13 cellular contexts compared by ENCODE assay signal in the genomic region with DNA sequence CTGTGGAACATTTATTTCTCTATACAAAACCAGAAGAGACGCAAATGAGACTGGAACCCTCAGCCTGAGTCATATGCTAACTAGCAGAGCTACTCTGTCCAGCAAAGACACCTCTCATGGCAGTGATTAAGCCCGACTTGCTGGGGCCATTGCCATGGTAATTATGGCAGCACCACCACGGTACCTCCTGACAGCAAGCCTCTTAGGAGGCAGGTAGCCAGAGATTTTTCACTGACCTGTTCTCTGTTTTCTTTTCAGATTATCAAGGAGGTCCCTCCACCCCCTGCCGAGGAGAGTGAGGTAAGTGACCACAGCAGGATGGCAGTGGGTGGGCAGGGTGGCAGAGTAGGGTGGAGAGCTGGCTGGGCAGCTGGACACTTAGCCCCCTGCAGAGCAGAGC.
DNase-seq lines count a peak whose midpoint lies in the region; ATAC-seq, FAIRE-seq and TF ChIP-seq lines count a peak whose summit lies in the region.
"Had no signal": no experiment of that assay in that cellular context is flagged by ENCODE, and none has a peak within 500 bp of the region (broad histone marks: within the 10 kb centered on the region; RNA-seq: fewer than 3 reads in every experiment).

No MANE protein-coding gene starts in this region.

- no peak overlapping the region for H3K27ac ChIP-seq in H1 (ENCODE audit: low read depth, low read length)
- peak overlapping the region; percentile 73 to 97 for H3K27ac ChIP-seq in thoracic aorta
- H3K27ac ChIP-seq in mesendoderm (ENCODE audit: low read depth, low read length), result no peak overlapping the region
- H3K27ac ChIP-seq: HL-60 had no signal

- H4K91ac ChIP-seq in H1 (replicated peaks; ENCODE audit: insufficient read length, low read length), result no peak overlapping the region

- H3K18ac ChIP-seq in H1 (ENCODE audit: extremely low read depth, low read length) (no peak overlapping the region), mesendoderm (ENCODE audit: low read length) (no peak overlapping the region)

- no peak overlapping the region for H3K9ac ChIP-seq in H1 (replicated peaks in 1 of 4; ENCODE audit: extremely low read depth in 1 of 4, low read depth in 3 of 4, low read length in 3 of 4)
- H3K9ac ChIP-seq in mesendoderm (ENCODE audit: low read length), result no peak overlapping the region

- H3K9me3 ChIP-seq in H1 (ENCODE audit: insufficient read depth in 2 of 2, low read depth in 1 of 2, low read length in 1 of 2), result no peaks in the 10 kb centered on the region
- H3K9me3 ChIP-seq in thoracic aorta, result no peaks in the 10 kb centered on the region
- H3K9me3 ChIP-seq: upper lobe of left lung had no signal

- CTCF ChIA-PET in activated CD4-positive, alpha-beta T cell treated with anti-CD3 and anti-CD28 coated beads for 36 hours (lab: Charles Lee), result no interaction called here
- CTCF ChIA-PET in H1 (lab: Charles Lee; ENCODE audit: partially characterized antibody), result interaction anchor here (0.9 to 1.0 kb wide), 2 partner anchors 10 to 137 kb away, joined by 3 read pairs; no protein-coding TSS in a partner anchor

- H3K36me3 Mint-ChIP-seq in activated CD4-positive, alpha-beta T cell treated with anti-CD3 and anti-CD28 coated beads for 36 hours (ENCODE audit: low read depth), result no peaks in the 10 kb centered on the region

- H3K23ac ChIP-seq in H1 (ENCODE audit: insufficient read length), result no peak overlapping the region
- H3K23ac ChIP-seq in mesendoderm (ENCODE audit: low read length), result no peak overlapping the region

- no peaks in the 10 kb centered on the region for H3K23me2 ChIP-seq in H1 (ENCODE audit: low read depth, low read length)

- 0 out of 2 replicates have a peak overlapping the region, but pooled peaks have one; percentile 8 for H2BK5ac ChIP-seq in H1 (ENCODE audit: low read depth, low read length)
- no peak overlapping the region for H2BK5ac ChIP-seq in mesendoderm (ENCODE audit: low read length)

- H3K36me3 ChIP-seq in H1 (ENCODE audit: control insufficient read depth in 2 of 4, insufficient read depth in 4 of 4, low read length in 3 of 4) (no peaks in the 10 kb centered on the region), thoracic aorta (no peaks in the 10 kb centered on the region), mesendoderm (ENCODE audit: control insufficient read depth, insufficient read depth, low read length) (no peaks in the 10 kb centered on the region)
- H3K36me3 ChIP-seq: upper lobe of left lung had no signal

- H3K56ac ChIP-seq in H1 (replicated peaks; ENCODE audit: insufficient read length, low read depth, low read length) (no peak overlapping the region), mesendoderm (ENCODE audit: low read length) (no peak overlapping the region)

- H3K27ac Mint-ChIP-seq in activated CD4-positive, alpha-beta T cell treated with anti-CD3 and anti-CD28 coated beads for 36 hours, result no peak overlapping the region

- H4K5ac ChIP-seq in H1 (ENCODE audit: insufficient read length, low read depth, low read length) (no peak overlapping the region), mesendoderm (ENCODE audit: low read length) (no peak overlapping the region)

- H3K4me2 ChIP-seq in H1 (ENCODE audit: insufficient read depth in 1 of 2, low read depth in 2 of 2, low read length in 2 of 2), result no peak overlapping the region
- H3K4me2 ChIP-seq in mesendoderm (ENCODE audit: low read length), result no peak overlapping the region

- no peak for TF ChIP-seq RAD21 in H1 (IDR thresholded peaks at IDR 0.05 in 1 of 2, conservative IDR thresholded peaks at IDR 0.05 in 1 of 2; ENCODE audit: low read depth in 2 of 2, low read length in 2 of 2)

- no peak for DNase-seq in activated CD4-positive, alpha-beta T cell treated with anti-CD3 and anti-CD28 coated beads for 36 hours
- DNase-seq in activated CD4-positive, alpha-beta T cell treated with anti-CD3 and anti-CD28 coated beads, Interleukin-2, amount 50 U/mL, for 4 hours, result no peak
- DNase-seq in M059J (ENCODE audit: low read depth), result peak; percentile 93
- no peak for DNase-seq in H1 (ENCODE audit: low read depth in 1 of 2, low spot score in 2 of 2)
- no peak for DNase-seq in thoracic aorta (ENCODE audit: low spot score)
- DNase-seq in mesendoderm, result no peak
- DNase-seq in anterior cingulate cortex (lab: John Stamatoyannopoulos, UW), result no peak
- DNase-seq: cerebellar nuclear complex, DND-41, NCI-H510A treated with DMSO at 0.1 percent for 48 hours, upper lobe of left lung had no signal

- no peaks in the 10 kb centered on the region for H3K27me3 ChIP-seq in H1 (replicated peaks in 1 of 4; ENCODE audit: control insufficient read depth in 3 of 4, extremely low read depth in 1 of 4, insufficient read depth in 3 of 4, low read length in 3 of 4)
- H3K27me3 ChIP-seq in thoracic aorta (replicated peaks; ENCODE audit: insufficient read depth), result no peaks in the 10 kb centered on the region
- no peaks in the 10 kb centered on the region for H3K27me3 ChIP-seq in mesendoderm (ENCODE audit: insufficient read depth, low read length, poor library complexity)
- H3K27me3 ChIP-seq: upper lobe of left lung had no signal

- no peaks in the 10 kb centered on the region for H3K9me3 Mint-ChIP-seq in activated CD4-positive, alpha-beta T cell treated with anti-CD3 and anti-CD28 coated beads for 36 hours (ENCODE audit: low read depth)

- no peak for FAIRE-seq in H1 (lab: Jason Lieb, UNC)

- H3K4ac ChIP-seq in H1 (replicated peaks; ENCODE audit: insufficient read length, low read depth, low read length), result no peak overlapping the region
- H3K4ac ChIP-seq in mesendoderm (ENCODE audit: low read depth, low read length), result no peak overlapping the region

- H2BK20ac ChIP-seq in H1 (ENCODE audit: low read length), result no peak overlapping the region

- no peak overlapping the region for H3K14ac ChIP-seq in H1 (ENCODE audit: insufficient read length)

- no peak for TF ChIP-seq EP300 in H1 (IDR thresholded peaks at IDR 0.05; ENCODE audit: borderline replicate concordance in 1 of 2, low read depth in 2 of 2, low read length in 2 of 2)

- H3K4me3 Mint-ChIP-seq in activated CD4-positive, alpha-beta T cell treated with anti-CD3 and anti-CD28 coated beads for 36 hours, result no peak overlapping the region

- intact Hi-C loops in activated CD4-positive, alpha-beta T cell treated with anti-CD3 and anti-CD28 coated beads for 36 hours (cut with DNase I, micrococcal nuclease), result no loop called here

- no peaks in the 10 kb centered on the region for H3K4me1 Mint-ChIP-seq in activated CD4-positive, alpha-beta T cell treated with anti-CD3 and anti-CD28 coated beads for 36 hours

- no peak overlapping the region for H2AFZ ChIP-seq in H1 (ENCODE audit: low read length)

- H3K4me3 ChIP-seq in H1 (ENCODE audit: extremely low read depth in 1 of 4, insufficient read depth in 2 of 4, low read depth in 3 of 4, low read length in 4 of 4) (no peak overlapping the region), thoracic aorta (no peak overlapping the region), mesendoderm (ENCODE audit: low read length) (no peak overlapping the region)
- H3K4me3 ChIP-seq: upper lobe of left lung had no signal

- H4K20me1 ChIP-seq in H1 (replicated peaks in 1 of 2; ENCODE audit: control insufficient read depth in 1 of 2, insufficient read depth in 2 of 2, low read length in 2 of 2), result no peaks in the 10 kb centered on the region

- peak; percentile 23 for ATAC-seq in activated CD4-positive, alpha-beta T cell treated with anti-CD3 and anti-CD28 coated beads for 36 hours
- no peak for ATAC-seq in thoracic aorta (ENCODE audit: insufficient number of reproducible peaks, low FRiP score, low read depth)
- ATAC-seq in HG03565 (IDR thresholded peaks at IDR 0.05; ENCODE audit: unreplicated experiment), result no peak

- H3K4me1 ChIP-seq in H1 (replicated peaks in 1 of 4; ENCODE audit: control insufficient read depth in 3 of 4, insufficient read depth in 4 of 4, low read length in 3 of 4) (no peaks in the 10 kb centered on the region; a peak in 1 of 7 replicates), thoracic aorta (ENCODE audit: control insufficient read depth in 1 of 2, low read depth in 2 of 2) (peaks cover 78 to 100% of the 10 kb centered on the region in 2 donors), mesendoderm (ENCODE audit: control insufficient read depth, low read depth, low read length) (no peaks in the 10 kb centered on the region)

- H3K79me2 ChIP-seq in H1 (ENCODE audit: control insufficient read depth in 1 of 2, insufficient read depth in 2 of 2, low read length in 2 of 2), result no peaks in the 10 kb centered on the region
- no peaks in the 10 kb centered on the region for H3K79me2 ChIP-seq in mesendoderm (ENCODE audit: control insufficient read depth, insufficient read depth, low read length)

- H2BK12ac ChIP-seq in H1 (ENCODE audit: low read depth, low read length), result no peak overlapping the region

- H3K79me1 ChIP-seq in H1 (ENCODE audit: low read depth, low read length) (no peaks in the 10 kb centered on the region), mesendoderm (ENCODE audit: low read length) (no peaks in the 10 kb centered on the region)

- H2BK15ac ChIP-seq in H1 (ENCODE audit: low read length), result no peak overlapping the region
- H2BK15ac ChIP-seq in mesendoderm (replicated peaks; ENCODE audit: low read depth), result no peak overlapping the region

- no peak for TF ChIP-seq POLR2A in H1 (IDR thresholded peaks at IDR 0.05; ENCODE audit: control extremely low read depth in 1 of 2, low read depth in 2 of 2, low read length in 2 of 2)

- TF ChIP-seq CTCF in H1 (IDR thresholded peaks at IDR 0.05; ENCODE audit: control extremely low read depth in 1 of 3, insufficient read depth in 1 of 3, low read depth in 1 of 3, low read length in 3 of 3), result no peak
- TF ChIP-seq CTCF in thoracic aorta (IDR thresholded peaks at IDR 0.05), result no peak

- WGBS in H1 (ENCODE audit: extremely low coverage in 1 of 2, insufficient coverage in 1 of 2, insufficient read length in 1 of 2, insufficient replicate concordance in 2 of 2, low coverage in 1 of 2, low lambda C conversion rate in 2 of 2, missing lambda C conversion rate in 1 of 2), 2 experiments, result 82% methylated on average over 4 of the region's 4 CpGs; no CpG with 5 or more reads in 1 of the 2 experiments
- WGBS in mesendoderm (ENCODE audit: extremely low coverage, insufficient coverage, low lambda C conversion rate), result no CpG with 5 or more reads among the region's 4 CpGs

- H2AK5ac ChIP-seq in H1 (ENCODE audit: low read depth, low read length) (no peak overlapping the region), mesendoderm (ENCODE audit: low read length) (no peak overlapping the region)

- peaks cover 9% of the 10 kb centered on the region for H3K27me3 Mint-ChIP-seq in activated CD4-positive, alpha-beta T cell treated with anti-CD3 and anti-CD28 coated beads for 36 hours

- POLR2A ChIA-PET in activated CD4-positive, alpha-beta T cell treated with anti-CD3 and anti-CD28 coated beads for 36 hours (lab: Charles Lee), result no interaction called here
- POLR2A ChIA-PET in H1 (lab: Charles Lee; ENCODE audit: partially characterized antibody), result no interaction called here

- H2BK120ac ChIP-seq in H1 (replicated peaks; ENCODE audit: low read depth, low read length) (no peak overlapping the region), mesendoderm (ENCODE audit: low read depth, low read length) (no peak overlapping the region)

- H4K8ac ChIP-seq in H1 (ENCODE audit: extremely low read depth, insufficient read depth, low read length) (no peak overlapping the region), mesendoderm (ENCODE audit: low read depth, low read length) (no peak overlapping the region)

Comparison
In these comparisons a context has a peak if more than half of its experiments do, and no peak if none do; other contexts are left out.
1. H3K27ac ChIP-seq: peak in thoracic aorta (2 of 2); none in H1 (single experiment) and mesendoderm (single experiment).